Comparison of ENCODE assay signal across 8 cellular contexts in genomic region chr6:2990179-2990931, GRCh38. TPM values are rescaled to one million over a fixed set of nuclear protein-coding genes. Genes with fewer than 3 reads are reported as not detected.
DNase-seq lines count a peak whose midpoint lies in the region; ATAC-seq and TF ChIP-seq lines count a peak whose summit lies in the region.

No MANE protein-coding gene starts in this region.

- no peak for TF ChIP-seq EP300 in suprapubic skin (IDR thresholded peaks at IDR 0.05)

- CTCF ChIA-PET in activated CD8-positive, alpha-beta memory T cell treated with anti-CD3 and anti-CD28 coated beads, Interleukin-2, amount 10 ng/mL, durations not matched to agents 7 days and 5 days (lab: Charles Lee), result interaction anchor here (0.8 to 6.0 kb wide), 33 partner anchors 10 to 261 kb away, joined by 3 to 49 read pairs (median 5); partner anchors contain the start of genes NQO2, RIPK1, SERPINB1 and SERPINB6
- CTCF ChIA-PET in mammary epithelial cell (lab: Charles Lee; ENCODE audit: low non-redundant PET), result interaction anchor here (2.7 kb wide), 1 partner anchor 38 kb away, joined by 17 read pairs; no protein-coding TSS in a partner anchor

- no peaks in the 10 kb centered on the region for H3K36me3 ChIP-seq in mammary epithelial cell (ENCODE audit: insufficient read depth, low read length)
- no peaks in the 10 kb centered on the region for H3K36me3 ChIP-seq in suprapubic skin

- WGBS in mammary epithelial cell (ENCODE audit: low coverage, missing lambda C conversion rate), result 15% methylated on average over 19 of the region's 19 CpGs
- WGBS in lower leg skin, 2 donors, result 30 to 36% methylated on average over 19 of the region's 19 CpGs
- WGBS in suprapubic skin, result 19% methylated on average over 19 of the region's 19 CpGs

- intact Hi-C loops in mammary epithelial cell (cut with micrococcal nuclease), result no loop called here
- intact Hi-C loops in lower leg skin (cut with DNase I; ENCODE audit: low total_unique reads), result no loop called here

- TF ChIP-seq POLR2A in lower leg skin (IDR thresholded peaks at IDR 0.05), result no peak
- TF ChIP-seq POLR2A in suprapubic skin (IDR thresholded peaks at IDR 0.05), result no peak

- H4K20me1 ChIP-seq in mammary epithelial cell (ENCODE audit: insufficient read depth, low read length), result no peaks in the 10 kb centered on the region

- BruUV-seq in mammary epithelial cell (replicated peaks; lab: Mats Ljungman, UMichigan), result TSS peak; percentile 91

- TF ChIP-seq CTCF in mammary epithelial cell (conservative IDR thresholded peaks at IDR 0.05 in 1 of 2, IDR thresholded peaks at IDR 0.05 in 1 of 2; ENCODE audit: extremely low read depth in 1 of 2, insufficient read depth in 1 of 2, low read depth in 1 of 2, low read length in 2 of 2), result no peak
- no peak for TF ChIP-seq CTCF in lower leg skin (IDR thresholded peaks at IDR 0.05)
- TF ChIP-seq CTCF in suprapubic skin (IDR thresholded peaks at IDR 0.05), result no peak

- peaks cover 1% of the 10 kb centered on the region for H3K27me3 Mint-ChIP-seq in activated CD8-positive, alpha-beta memory T cell treated with anti-CD3 and anti-CD28 coated beads, Interleukin-2, amount 10 ng/mL, durations not matched to agents 7 days and 5 days

- H3K36me3 Mint-ChIP-seq in activated CD8-positive, alpha-beta memory T cell treated with anti-CD3 and anti-CD28 coated beads, Interleukin-2, amount 10 ng/mL, durations not matched to agents 7 days and 5 days, result no peaks in the 10 kb centered on the region

- H2AFZ ChIP-seq in mammary epithelial cell (ENCODE audit: low read depth, low read length), result peak overlapping the region; percentile 91

- peaks cover 20% of the 10 kb centered on the region for H3K4me1 Mint-ChIP-seq in activated CD8-positive, alpha-beta memory T cell treated with anti-CD3 and anti-CD28 coated beads, Interleukin-2, amount 10 ng/mL, durations not matched to agents 7 days and 5 days

- dilution Hi-C loops in mammary epithelial cell (cut with HindIII; ENCODE audit: low sequenced_read_pairs), result no loop called here

- peak overlapping the region; percentile 100 for H3K9ac ChIP-seq in mammary epithelial cell (ENCODE audit: insufficient read depth, low read length)

- peak overlapping the region; percentile 99 for H3K27ac Mint-ChIP-seq in activated CD8-positive, alpha-beta memory T cell treated with anti-CD3 and anti-CD28 coated beads, Interleukin-2, amount 10 ng/mL, durations not matched to agents 7 days and 5 days

- no peaks in the 10 kb centered on the region for H3K9me3 Mint-ChIP-seq in activated CD8-positive, alpha-beta memory T cell treated with anti-CD3 and anti-CD28 coated beads, Interleukin-2, amount 10 ng/mL, durations not matched to agents 7 days and 5 days (ENCODE audit: low read depth)

- DNase-seq in activated CD8-positive, alpha-beta memory T cell treated with anti-CD3 and anti-CD28 coated beads, Interleukin-2, amount 10 ng/mL, durations not matched to agents 7 days and 5 days, result peak; percentile 52
- DNase-seq in activated CD8-positive, alpha-beta memory T cell treated with anti-CD3 and anti-CD28 coated beads, Interleukin-2, amount 50 U/mL, for 4 hours, result no peak
- DNase-seq in OCI-M1 (lab: John Stamatoyannopoulos, UW) (peak; percentile 96), mammary epithelial cell (peak; percentile 38), lower leg skin (ENCODE audit: low spot score in 2 of 2) (no peak), suprapubic skin (ENCODE audit: low spot score in 2 of 2) (peak in 1 of 2 donors; percentile 75)

- H3K9me3 ChIP-seq in mammary epithelial cell (replicated peaks; ENCODE audit: insufficient read depth, low read length) (no peaks in the 10 kb centered on the region), suprapubic skin (no peaks in the 10 kb centered on the region)

- H3K4me2 ChIP-seq in mammary epithelial cell (ENCODE audit: insufficient read depth, low read depth, low read length), result peak overlapping the region; percentile 85

- in situ Hi-C loops in mammary epithelial cell (cut with MboI; ENCODE audit: low sequenced_read_pairs in 2 of 2), result loop anchor here (5.0 to 10.0 kb wide), 3 partner anchors 62 to 264 kb away; partner anchors contain the start of gene PSMG4 (in 1 of the 2)

- H3K4me3 ChIP-seq in mammary epithelial cell (replicated peaks in 1 of 3; ENCODE audit: insufficient read depth in 1 of 3, low read depth in 2 of 3, low read length in 3 of 3) (peak overlapping the region; percentile 63 to 83 (median 69)), lower leg skin (ENCODE audit: low read depth, poor library complexity, severe bottlenecking) (peak overlapping the region; percentile 40), suprapubic skin (peak overlapping the region; percentile 71)

- H3K27me3 ChIP-seq in mammary epithelial cell (ENCODE audit: insufficient read depth, low read length) (no peaks in the 10 kb centered on the region), suprapubic skin (no peaks in the 10 kb centered on the region)

- H3K27ac ChIP-seq in mammary epithelial cell (ENCODE audit: insufficient read depth, low read depth, low read length), result peak overlapping the region; percentile 99
- H3K27ac ChIP-seq in suprapubic skin, result peak overlapping the region; percentile 94

- H3K4me3 Mint-ChIP-seq in activated CD8-positive, alpha-beta memory T cell treated with anti-CD3 and anti-CD28 coated beads, Interleukin-2, amount 10 ng/mL, durations not matched to agents 7 days and 5 days, result peak overlapping the region; percentile 95

- H3K4me1 ChIP-seq in mammary epithelial cell (ENCODE audit: insufficient read depth, low read length), result peaks cover 32% of the 10 kb centered on the region
- peaks cover 33% of the 10 kb centered on the region for H3K4me1 ChIP-seq in suprapubic skin

- no peaks in the 10 kb centered on the region for H3K79me2 ChIP-seq in mammary epithelial cell (ENCODE audit: insufficient read depth, low read length)

- no peak for ATAC-seq in activated CD8-positive, alpha-beta memory T cell treated with anti-CD3 and anti-CD28 coated beads, Interleukin-2, amount 10 ng/mL, durations not matched to agents 7 days and 5 days
- ATAC-seq in GM21529 (IDR thresholded peaks at IDR 0.05; ENCODE audit: unreplicated experiment) (no peak), HG03460 (IDR thresholded peaks at IDR 0.05; ENCODE audit: unreplicated experiment) (no peak)

RNA-seq across cellular contexts. Expression of gene NQO2, which starts 9.3 kb away (rescaled TPM):
- 10 to 100 TPM; 11.9 to 14.5 TPM for total RNA-seq in activated CD8-positive, alpha-beta memory T cell treated with anti-CD3 and anti-CD28 coated beads, Interleukin-2, amount 10 ng/mL, durations not matched to agents 7 days and 5 days
- total RNA-seq in mammary epithelial cell, result 10 to 100 TPM; 17.0 to 20.3 TPM
- polyA plus RNA-seq in mammary epithelial cell, result 25.1 TPM
- 31.0 TPM for polyA minus RNA-seq in mammary epithelial cell
- total RNA-seq in lower leg skin, result 10 to 100 TPM; 24.4 to 40.5 (median 36.7) TPM
- total RNA-seq in suprapubic skin, result 10 to 100 TPM; 22.8 to 40.4 (median 38.3) TPM

RNA-seq across cellular contexts. Expression of gene SERPINB6, which starts 19.0 kb away (rescaled TPM):
- total RNA-seq in activated CD8-positive, alpha-beta memory T cell treated with anti-CD3 and anti-CD28 coated beads, Interleukin-2, amount 10 ng/mL, durations not matched to agents 7 days and 5 days, result 10 to 100 TPM; 55.2 to 56.0 TPM
- total RNA-seq in mammary epithelial cell (10 to 100 TPM; 70.0 to 93.3 TPM), lower leg skin (10 to 100 TPM; 21.2 to 37.0 (median 35.6) TPM), suprapubic skin (10 to 100 TPM; 26.8 to 53.4 (median 36.8) TPM)
- 82.5 TPM for polyA plus RNA-seq in mammary epithelial cell
- polyA minus RNA-seq in mammary epithelial cell, result 123 TPM

Comparison
In these comparisons a context has a peak if more than half of its experiments do, and no peak if none do; other contexts are left out.
1. DNase-seq: peak in activated CD8-positive, alpha-beta memory T cell treated with anti-CD3 and anti-CD28 coated beads, Interleukin-2, amount 10 ng/mL, durations not matched to agents 7 days and 5 days (single experiment), OCI-M1 (single experiment) and mammary epithelial cell (single experiment); none in activated CD8-positive, alpha-beta memory T cell treated with anti-CD3 and anti-CD28 coated beads, Interleukin-2, amount 50 U/mL, for 4 hours (single experiment) and lower leg skin (0 of 2).
2. Peak in every context shown above with its lines, with median percentiles within 50 percentile points of each other: H3K4me3 ChIP-seq.